8 cellular contexts compared by ENCODE assay signal in genomic region chr18:5632041-5632440, GRCh38.
"Had no signal": no experiment of that assay in that cellular context is flagged by ENCODE, and none has a peak within 500 bp of the region (broad histone marks: within the 10 kb centered on the region; RNA-seq: fewer than 3 reads in every experiment).

No MANE protein-coding gene starts in this region.

- H3K9me3 ChIP-seq: HAP-1 had no signal

- H3K27ac ChIP-seq: GM23248 had no signal

- H3K4me2 ChIP-seq: GM23338 had no signal

- H3K9ac ChIP-seq: GM23248 had no signal

- H3K4me3 ChIP-seq: GM23248, GM23338, HAP-1 had no signal

- H2AFZ ChIP-seq: GM23248, GM23338 had no signal

- DNase-seq: GM23248, GOT3, H7, H9, HCEC 1CT, HFFc6 had no signal

- H3K36me3 ChIP-seq: HAP-1 had no signal
